Comparison of ENCODE assay signal across 1 cellular context in the genomic region with DNA sequence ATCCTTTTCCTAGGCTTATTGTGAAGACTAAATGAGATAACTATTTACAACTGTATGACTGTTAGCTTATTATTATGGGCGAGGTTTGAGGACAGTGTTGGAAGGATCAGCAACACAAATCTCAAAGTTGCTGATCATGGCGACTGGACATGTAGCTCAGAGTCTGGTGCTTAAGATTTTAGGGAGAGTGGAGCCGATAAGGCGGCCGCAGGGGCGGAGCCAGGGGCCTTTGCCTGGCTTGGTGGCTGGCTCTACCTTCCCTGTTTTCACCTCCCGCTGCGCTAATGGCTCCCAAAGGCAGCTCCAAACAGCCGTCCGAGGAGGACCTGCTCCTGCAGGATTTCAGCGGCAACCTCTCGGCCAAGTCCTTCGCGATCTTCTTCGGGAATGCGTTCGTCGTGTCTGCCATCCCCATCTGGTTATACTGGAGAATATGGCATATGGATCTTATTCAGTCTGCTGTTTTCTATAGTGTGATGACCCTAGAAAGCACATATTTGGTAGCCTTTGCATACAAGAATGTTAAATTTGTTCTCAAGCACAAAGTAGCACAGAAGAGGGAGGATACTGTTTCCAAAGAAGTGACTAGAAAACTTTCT.
TF ChIP-seq lines count a peak whose summit lies in the region.

No MANE protein-coding gene starts in this region.

TF ChIP-seq in K562, 482 proteins besides CTCF, POLR2A, EP300 and RAD21 (continued from another document):
- TF ChIP-seq, protein P1, sequence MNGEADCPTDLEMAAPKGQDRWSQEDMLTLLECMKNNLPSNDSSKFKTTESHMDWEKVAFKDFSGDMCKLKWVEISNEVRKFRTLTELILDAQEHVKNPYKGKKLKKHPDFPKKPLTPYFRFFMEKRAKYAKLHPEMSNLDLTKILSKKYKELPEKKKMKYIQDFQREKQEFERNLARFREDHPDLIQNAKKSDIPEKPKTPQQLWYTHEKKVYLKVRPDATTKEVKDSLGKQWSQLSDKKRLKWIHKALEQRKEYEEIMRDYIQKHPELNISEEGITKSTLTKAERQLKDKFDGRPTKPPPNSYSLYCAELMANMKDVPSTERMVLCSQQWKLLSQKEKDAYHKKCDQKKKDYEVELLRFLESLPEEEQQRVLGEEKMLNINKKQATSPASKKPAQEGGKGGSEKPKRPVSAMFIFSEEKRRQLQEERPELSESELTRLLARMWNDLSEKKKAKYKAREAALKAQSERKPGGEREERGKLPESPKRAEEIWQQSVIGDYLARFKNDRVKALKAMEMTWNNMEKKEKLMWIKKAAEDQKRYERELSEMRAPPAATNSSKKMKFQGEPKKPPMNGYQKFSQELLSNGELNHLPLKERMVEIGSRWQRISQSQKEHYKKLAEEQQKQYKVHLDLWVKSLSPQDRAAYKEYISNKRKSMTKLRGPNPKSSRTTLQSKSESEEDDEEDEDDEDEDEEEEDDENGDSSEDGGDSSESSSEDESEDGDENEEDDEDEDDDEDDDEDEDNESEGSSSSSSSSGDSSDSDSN (IDR thresholded peaks at IDR 0.05; ENCODE audit: borderline replicate concordance in 1 of 2, low read depth in 2 of 2, low read length in 2 of 2): peak; percentile 63 to 79; a peak in 2 of 4 replicates
- no peak for TF ChIP-seq HMG20A (CRISPR knock-in tag; conservative IDR thresholded peaks at IDR 0.05)
- peak; percentile 50 for TF ChIP-seq RBFOX2 (IDR thresholded peaks at IDR 0.05; ENCODE audit: low read depth, low read length)
- TF ChIP-seq YY1 (IDR thresholded peaks at IDR 0.05; ENCODE audit: borderline replicate concordance in 1 of 3, control insufficient read depth in 1 of 3, extremely low read depth in 1 of 3, insufficient read depth in 3 of 3, insufficient read length in 1 of 3, insufficient replicate concordance in 2 of 3, low read depth in 1 of 3, low read length in 2 of 3): peak in 1 of 3 experiments; percentile 66
- 0 out of 2 replicates have a peak, but pooled peaks have one; percentile 37 for TF ChIP-seq GATA2 (CRISPR knock-in tag; IDR thresholded peaks at IDR 0.05)
- TF ChIP-seq BHLHE40 (IDR thresholded peaks at IDR 0.05; ENCODE audit: low read length): peak; percentile 44; the same call in 1 of the 2 replicates
- no peak for TF ChIP-seq SNAPC5 (CRISPR knock-in tag; IDR thresholded peaks at IDR 0.05)
- 0 out of 2 replicates have a peak, but pooled peaks have one; percentile 25 for TF ChIP-seq NR4A1 (CRISPR knock-in tag; IDR thresholded peaks at IDR 0.05)
- no peak for TF ChIP-seq NR4A1 (tag; IDR thresholded peaks at IDR 0.05)
- 0 out of 2 replicates have a peak, but pooled peaks have one; percentile 37 for TF ChIP-seq ATF7 (IDR thresholded peaks at IDR 0.05)
- TF ChIP-seq GABPB2 (CRISPR knock-in tag; conservative IDR thresholded peaks at IDR 0.05): no peak
- TF ChIP-seq MAFK (IDR thresholded peaks at IDR 0.05; ENCODE audit: low read length): 0 out of 2 replicates have a peak, but pooled peaks have one; percentile 15
- TF ChIP-seq STAT6 (CRISPR knock-in tag; IDR thresholded peaks at IDR 0.05): 0 out of 2 replicates have a peak, but pooled peaks have one; percentile 19
- peak; percentile 58 for TF ChIP-seq EHMT2 (IDR thresholded peaks at IDR 0.05)
- TF ChIP-seq NRF1 (conservative IDR thresholded peaks at IDR 0.05 in 1 of 2, IDR thresholded peaks at IDR 0.05 in 1 of 2): 0 out of 4 replicates have a peak, but pooled peaks have one; percentile 15 to 37
- TF ChIP-seq ILF3 (IDR thresholded peaks at IDR 0.05; ENCODE audit: borderline replicate concordance): no peak
- TF ChIP-seq SMC3 (conservative IDR thresholded peaks at IDR 0.05; ENCODE audit: insufficient read depth, low read depth, low read length): 0 out of 2 replicates have a peak, but pooled peaks have one; percentile 3
- TF ChIP-seq PHF8 (IDR thresholded peaks at IDR 0.05; ENCODE audit: borderline replicate concordance, low read length): peak; percentile 27; the same call in 1 of the 2 replicates
- TF ChIP-seq KDM1A (IDR thresholded peaks at IDR 0.05): peak in 1 of 2 experiments; percentile 38; a peak in 1 of 4 replicates
